ENCODE assay signal across 8 cellular contexts in genomic region chr5:91556-92263, GRCh38. TPM values are rescaled to one million over a fixed set of nuclear protein-coding genes. Genes with fewer than 3 reads are reported as not detected.
DNase-seq lines count a peak whose midpoint lies in the region; ATAC-seq and TF ChIP-seq lines count a peak whose summit lies in the region.

TSS of gene PLEKHG4B (plus strand) at chr5:92168. CDS start at chr5:92232, 64 bp downstream.

- H3K9me3 ChIP-seq in body of pancreas (no peaks in the 10 kb centered on the region), aorta (ENCODE audit: control insufficient read depth, low read length) (no peaks in the 10 kb centered on the region)

- DNase-seq in ELF-1 (ENCODE audit: low read depth, low spot score) = peak; percentile 82
- DNase-seq in NCI-H187 (lab: John Stamatoyannopoulos, UW) = peak; percentile 84 to 88
- peak in 1 of 4 donors; percentile 37 for DNase-seq in body of pancreas
- no peak for DNase-seq in naive thymus-derived CD8-positive, alpha-beta T cell
- no peak for DNase-seq in aorta
- DNase-seq in UCSD-AML1 (lab: John Stamatoyannopoulos, UW; ENCODE audit: unreplicated experiment) = no peak
- DNase-seq in medulla oblongata (ENCODE audit: extremely low spot score) = no peak
- no peak for DNase-seq in NK-92 treated with Interleukin-12 subunit alpha and Interleukin-12 subunit beta, amount 100 ng/mL, for 24 hours (lab: John Stamatoyannopoulos, UW)

- H3K27me3 ChIP-seq in body of pancreas (peaks cover 0 to 6% of the 10 kb centered on the region in 2 donors), aorta (ENCODE audit: control insufficient read depth in 1 of 2, insufficient read depth in 2 of 2, low read length in 1 of 2) (peaks cover 0 to 2% of the 10 kb centered on the region in 2 donors)

- peak within 1 kb of the TSS in 9 of 10 donors; percentile 54 to 88 (median 67) for H3K4me3 Mint-ChIP-seq in naive thymus-derived CD8-positive, alpha-beta T cell

- H3K27ac ChIP-seq in body of pancreas (no peak within 1 kb of the TSS), aorta (ENCODE audit: low read depth in 1 of 2, low read length in 2 of 2) (no peak within 1 kb of the TSS)

- peaks cover 11% of the 10 kb centered on the region for H3K4me1 ChIP-seq in body of pancreas
- no peaks in the 10 kb centered on the region for H3K4me1 ChIP-seq in aorta (ENCODE audit: control insufficient read depth in 1 of 2, insufficient read depth in 2 of 2, low read length in 2 of 2)

- ATAC-seq in body of pancreas = peak; percentile 35
- peak in 1 of 2 donors; percentile 56 for ATAC-seq in naive thymus-derived CD8-positive, alpha-beta T cell
- no peak for ATAC-seq in aorta (ENCODE audit: low FRiP score)

- H3K27me3 Mint-ChIP-seq in naive thymus-derived CD8-positive, alpha-beta T cell = peaks cover 20 to 85% (median 59%) of the 10 kb centered on the region in 5 donors

- intact Hi-C loops in body of pancreas (cut with DNase I) (no loop called here), aorta (cut with DNase I) (no loop called here)

- POLR2A ChIA-PET in naive thymus-derived CD8-positive, alpha-beta T cell (lab: Charles Lee) = no interaction called here

- WGBS in body of pancreas, 2 donors = 10 to 18% methylated on average over 2 to 56 of the region's 57 CpGs
- 11 to 13% methylated on average over 45 to 57 of the region's 57 CpGs for WGBS in aorta, 2 donors

- no peak for TF ChIP-seq POLR2A in body of pancreas (IDR thresholded peaks at IDR 0.05)

- H3K27ac Mint-ChIP-seq in naive thymus-derived CD8-positive, alpha-beta T cell = peak within 1 kb of the TSS in 2 of 10 donors; percentile 28 to 59

- peaks cover 0 to 12% (median 5%) of the 10 kb centered on the region in 4 donors for H3K4me1 Mint-ChIP-seq in naive thymus-derived CD8-positive, alpha-beta T cell

- peaks cover 0 to 5% (median 0%) of the 10 kb centered on the region in 3 donors for H3K36me3 Mint-ChIP-seq in naive thymus-derived CD8-positive, alpha-beta T cell

- H3K9me3 Mint-ChIP-seq in naive thymus-derived CD8-positive, alpha-beta T cell = peaks cover 0 to 2% (median 0%) of the 10 kb centered on the region in 9 donors

- TF ChIP-seq CTCF in body of pancreas (IDR thresholded peaks at IDR 0.05) = no peak

- no peaks in the 10 kb centered on the region for H3K36me3 ChIP-seq in body of pancreas (replicated peaks in 1 of 2; ENCODE audit: insufficient read depth in 1 of 2, low read depth in 2 of 2)
- H3K36me3 ChIP-seq in aorta (ENCODE audit: control insufficient read depth in 1 of 2, insufficient read depth in 2 of 2, low read length in 1 of 2) = no peaks in the 10 kb centered on the region

- H3K4me3 ChIP-seq in body of pancreas = peak within 1 kb of the TSS in 1 of 2 donors; percentile 23
- H3K4me3 ChIP-seq in aorta (ENCODE audit: low read length in 2 of 2) = peak within 1 kb of the TSS in 1 of 2 donors; percentile 1

RNA-seq across cellular contexts. Expression of gene PLEKHG4B, which starts in this region (rescaled TPM):
- total RNA-seq in body of pancreas (1 to 10 TPM in 1 of 2 donors, under 1 TPM in 1; 0.99 to 1.3 TPM), aorta (under 1 TPM in 1 of 2 donors, not detected in 1; 0.21 TPM)
- not detected for total RNA-seq in naive thymus-derived CD8-positive, alpha-beta T cell
- not detected for polyA plus RNA-seq in naive thymus-derived CD8-positive, alpha-beta T cell
- polyA plus RNA-seq in aorta = under 1 TPM in 1 of 2 donors, not detected in 1; 0.05 TPM

Comparison
In these comparisons a context has a peak if more than half of its experiments do, and no peak if none do; other contexts are left out.
1. DNase-seq: peak in ELF-1 (single experiment) and NCI-H187 (2 of 2); none in naive thymus-derived CD8-positive, alpha-beta T cell (0 of 10), aorta (0 of 2), UCSD-AML1 (single experiment), medulla oblongata (single experiment) and NK-92 treated with Interleukin-12 subunit alpha and Interleukin-12 subunit beta, amount 100 ng/mL, for 24 hours (single experiment).